ENCODE assay signal across 8 cellular contexts in the genomic region with DNA sequence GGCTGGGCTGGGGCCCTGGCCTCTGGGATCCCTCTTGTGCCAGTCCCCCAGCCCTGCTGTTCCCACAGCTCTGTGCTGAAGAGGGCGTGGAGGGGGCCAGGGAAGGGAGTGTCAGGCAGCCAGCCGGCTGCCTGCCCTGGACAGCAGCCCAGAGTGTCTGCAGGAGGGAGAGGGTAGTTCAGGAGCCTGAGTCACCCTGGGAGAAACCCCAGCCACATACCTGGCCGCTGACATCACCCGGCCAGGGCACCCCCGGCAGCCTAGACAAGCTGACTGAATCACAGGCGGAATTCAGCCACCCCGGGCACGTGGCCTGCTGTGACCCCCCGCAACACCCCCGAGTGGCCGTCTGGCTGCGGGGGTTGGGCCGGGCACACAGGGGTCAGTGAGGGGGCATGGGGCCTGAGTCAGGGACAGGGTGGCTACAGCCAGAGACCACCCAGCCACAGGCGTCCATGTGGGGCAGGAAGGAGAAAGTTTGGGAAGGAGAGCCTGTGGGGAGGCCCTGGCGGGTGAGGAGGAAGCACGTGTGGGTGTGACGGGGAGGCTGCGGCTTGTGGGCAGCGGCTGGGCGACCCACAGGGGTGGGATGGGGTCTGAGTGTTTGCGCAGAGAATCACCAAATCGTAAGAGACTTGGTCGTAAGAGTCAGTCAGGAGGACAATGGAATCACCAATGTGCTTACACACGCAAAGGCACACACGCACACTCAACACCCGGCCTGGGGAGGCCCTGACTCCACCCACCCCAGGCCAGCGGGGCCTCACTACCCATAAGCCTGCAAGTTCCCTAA. TPM values are rescaled to one million over a fixed set of nuclear protein-coding genes. Genes with fewer than 3 reads are reported as not detected.
DNase-seq lines count a peak whose midpoint lies in the region; ATAC-seq lines count a peak whose summit lies in the region.

No MANE protein-coding gene starts in this region.

- H3K9me3 Mint-ChIP-seq in central memory CD8-positive, alpha-beta T cell: no peaks in the 10 kb centered on the region

- H3K36me3 Mint-ChIP-seq in central memory CD8-positive, alpha-beta T cell (ENCODE audit: insufficient read depth): peaks cover 21% of the 10 kb centered on the region

- WGBS in HUES64: 34% methylated on average over 27 of the region's 27 CpGs

- H3K27ac Mint-ChIP-seq in central memory CD8-positive, alpha-beta T cell (ENCODE audit: low read depth): peak overlapping the region; percentile 90

- peak overlapping the region; percentile 89 for H3K27ac ChIP-seq in HUES64 (ENCODE audit: low read depth, low read length)

- no peaks in the 10 kb centered on the region for H3K36me3 ChIP-seq in HUES64 (ENCODE audit: insufficient read depth, low read length)

- no peaks in the 10 kb centered on the region for H3K9me3 ChIP-seq in HUES64 (ENCODE audit: insufficient read depth, low read depth, low read length)

- ATAC-seq in central memory CD8-positive, alpha-beta T cell (replicated peaks; ENCODE audit: extremely low read depth, poor library complexity, severe bottlenecking): peak; percentile 11
- ATAC-seq in left colon (peak; percentile 90), HG02763 (IDR thresholded peaks at IDR 0.05; ENCODE audit: unreplicated experiment) (no peak)

- peak overlapping the region; percentile 67 for H3K4me3 Mint-ChIP-seq in central memory CD8-positive, alpha-beta T cell

- DNase-seq in DMS79 treated with DMSO at 0.1 percent for 48 hours (lab: John Stamatoyannopoulos, UW): peak; percentile 66
- peak; percentile 98 for DNase-seq in T1000 (lab: John Stamatoyannopoulos, UW)
- DNase-seq in central memory CD8-positive, alpha-beta T cell (ENCODE audit: low spot score in 2 of 2): peak; percentile 46 to 52
- peak; percentile 86 to 97 for DNase-seq in left colon
- DNase-seq in stimulated activated CD4-positive, alpha-beta T cell treated with anti-CD3 and anti-CD28 coated beads, Interleukin-4, amount 100 ng/mL, for 24 hours: peak; percentile 52
- no peak for DNase-seq in NCI-H526 treated with DMSO at 0.1 percent for 48 hours (lab: John Stamatoyannopoulos, UW)

- peaks cover 32% of the 10 kb centered on the region for H3K4me1 Mint-ChIP-seq in central memory CD8-positive, alpha-beta T cell

- H3K4me1 ChIP-seq in HUES64 (ENCODE audit: insufficient read depth, low read length): peaks cover 6% of the 10 kb centered on the region; the same call in 1 of the 2 replicates

- peak overlapping the region; percentile 81 for H3K9ac ChIP-seq in HUES64 (ENCODE audit: low read depth, low read length)

- H3K27me3 ChIP-seq in HUES64 (ENCODE audit: insufficient read depth, low read length): peaks cover 13% of the 10 kb centered on the region

- no peaks in the 10 kb centered on the region for H3K27me3 Mint-ChIP-seq in central memory CD8-positive, alpha-beta T cell

- peak overlapping the region; percentile 33 for H3K4me3 ChIP-seq in HUES64 (ENCODE audit: low read length)

- intact Hi-C loops in left colon (cut with DNase I, micrococcal nuclease): no loop called here

RNA-seq across cellular contexts. Expression of gene FOSB, which starts 11.9 kb away (rescaled TPM):
- polyA plus RNA-seq in HUES64 (2013, experiment 1 of 2): 0.25 TPM
- polyA plus RNA-seq in HUES64 (2013, experiment 2 of 2): 0.44 TPM
- total RNA-seq in left colon: 10 to 100 TPM in 1 of 2 donors, 1 to 10 TPM in 1; 4.4 to 46.0 TPM

RNA-seq across cellular contexts. Expression of gene ERCC1, which starts 32.2 kb away (rescaled TPM):
- polyA plus RNA-seq in HUES64 (2013, experiment 1 of 2): 34.4 TPM
- polyA plus RNA-seq in HUES64 (2013, experiment 2 of 2): 45.5 TPM
- 10 to 100 TPM; 37.1 to 43.6 TPM for total RNA-seq in left colon

RNA-seq across cellular contexts. Expression of gene RTN2, which starts 40.9 kb away (rescaled TPM):
- polyA plus RNA-seq in HUES64 (2013, experiment 1 of 2): 17.2 TPM
- polyA plus RNA-seq in HUES64 (2013, experiment 2 of 2): 18.8 TPM
- 1 to 10 TPM; 3.4 to 6.1 TPM for total RNA-seq in left colon

RNA-seq across cellular contexts. Expression of gene PPM1N, which starts 42.3 kb away (rescaled TPM):
- polyA plus RNA-seq in HUES64 (2013, experiment 1 of 2): 5.5 TPM
- 4.8 TPM for polyA plus RNA-seq in HUES64 (2013, experiment 2 of 2)
- 1 to 10 TPM in 1 of 2 donors, under 1 TPM in 1; 0.37 to 1.6 TPM for total RNA-seq in left colon

RNA-seq across cellular contexts. Expression of gene POLR1G, which starts 49.5 kb away (rescaled TPM):
- 22.8 TPM for polyA plus RNA-seq in HUES64 (2013, experiment 1 of 2)
- 22.9 TPM for polyA plus RNA-seq in HUES64 (2013, experiment 2 of 2)
- 1 to 10 TPM; 3.0 to 3.2 TPM for total RNA-seq in left colon
